Comparison of ENCODE assay signal across 28 cellular contexts in the genomic region with DNA sequence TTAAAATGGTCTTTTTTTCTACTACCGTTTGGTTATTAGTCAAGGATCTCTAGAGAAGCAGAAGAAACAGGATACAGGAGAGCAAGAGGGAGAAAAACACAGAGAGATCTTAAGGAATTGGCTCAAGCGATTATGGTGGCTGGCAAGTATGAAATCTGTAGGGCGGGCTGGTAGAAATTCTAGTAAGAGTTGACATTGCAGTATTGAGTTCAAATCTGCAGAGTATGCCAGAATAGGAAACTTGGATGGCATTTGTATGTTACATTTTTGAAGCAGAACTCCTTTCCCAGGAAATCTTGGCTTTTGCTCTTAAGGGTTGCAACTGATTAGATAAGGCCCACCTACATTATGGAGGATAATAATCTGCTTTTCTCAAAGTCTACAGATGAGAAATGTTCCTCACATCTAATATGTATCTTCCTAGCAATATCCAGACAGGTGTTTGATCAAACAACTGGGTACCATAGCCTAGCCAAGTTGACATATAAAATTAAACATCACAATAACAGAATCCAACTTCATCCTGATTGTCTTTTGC. TPM values are rescaled to one million over a fixed set of nuclear protein-coding genes. Genes with fewer than 3 reads are reported as not detected.
"Had no signal": no experiment of that assay in that cellular context is flagged by ENCODE, and none has a peak within 500 bp of the region (broad histone marks: within the 10 kb centered on the region; RNA-seq: fewer than 3 reads in every experiment).

No MANE protein-coding gene starts in this region.

- H3K36me3 ChIP-seq: esophagus muscularis mucosa, neutrophil, pancreas, stomach, tibial artery had no signal

- H3K9me3 ChIP-seq: esophagus muscularis mucosa, neutrophil, pancreas, stomach, tibial artery had no signal

- H3K4me1 ChIP-seq: tibial artery had no signal

- H3K27ac Mint-ChIP-seq: effector memory CD8-positive, alpha-beta T cell; memory B cell; natural killer cell; progenitor cell of endocrine pancreas; type B pancreatic cell had no signal

- H3K36me3 Mint-ChIP-seq: memory B cell, natural killer cell, type B pancreatic cell had no signal

- H3K27me3 ChIP-seq: esophagus muscularis mucosa, neutrophil, pancreas, stomach, tibial artery had no signal

- H3K4me3 ChIP-seq: esophagus muscularis mucosa, lung, pancreas, smooth muscle cell, stomach, tibial artery had no signal

- DNase-seq: cerebellar nuclear complex; cortex of kidney; effector memory CD8-positive, alpha-beta T cell; foreskin melanocyte; natural killer cell; stimulated activated CD4-positive, alpha-beta T cell treated with anti-CD3 and anti-CD28 coated beads, Interleukin-12 subunit alpha, Interleukin-12 subunit beta, amount 100 ng/mL, for 4 hours; stimulated activated CD4-positive, alpha-beta T cell treated with anti-CD3 and anti-CD28 coated beads, Interleukin-1b, Interleukin-23, amount 100 ng/mL, for 48 hours; stimulated activated CD4-positive, alpha-beta T cell treated with anti-CD3 and anti-CD28 coated beads, Interleukin-4, amount 100 ng/mL, for 1 hour; stimulated activated CD8-positive, alpha-beta memory T cell treated with anti-CD3 and anti-CD28 coated beads, Interleukin-4, amount 100 ng/mL, for 48 hours; stimulated activated naive CD4-positive, alpha-beta T cell treated with Interleukin-2 at 50 U/mL for 16 hours; stomach; tibial artery had no signal

- H3K27me3 Mint-ChIP-seq: memory B cell, progenitor cell of endocrine pancreas, type B pancreatic cell had no signal

- FAIRE-seq: endometrium, keratinocyte, pancreas had no signal

- H3K27ac ChIP-seq: epithelial cell of prostate, esophagus muscularis mucosa, neutrophil, stomach, tibial artery had no signal

- ATAC-seq: effector memory CD8-positive, alpha-beta T cell; left lobe of liver; natural killer cell; sciatic nerve had no signal

- H3K4me2 ChIP-seq: smooth muscle cell had no signal

- H3K9me3 Mint-ChIP-seq: type B pancreatic cell had no signal

- H3K4me3 Mint-ChIP-seq: effector memory CD8-positive, alpha-beta T cell; memory B cell; natural killer cell; neural crest cell; type B pancreatic cell had no signal

- H3K4me1 Mint-ChIP-seq: memory B cell, natural killer cell had no signal

RNA-seq across cellular contexts. Expression of a gene that starts 4.0 kb away (rescaled TPM):
- total RNA-seq: dermis microvascular lymphatic vessel endothelial cell, fibroblast of lung, natural killer cell, smooth muscle cell had no signal
- polyA plus RNA-seq: fibroblast of lung, keratinocyte had no signal
